ENCODE assay signal across 2 cellular contexts in genomic region chr4:83194588-83194987, GRCh38.
TF ChIP-seq lines count a peak whose summit lies in the region.
"Not testable (repeated sequence)": the region's sequence is repeated elsewhere in the genome, so short reads cannot be mapped to it uniquely, and the experiment has no call there.

No MANE protein-coding gene starts in this region.

TF ChIP-seq in K562, 482 proteins besides CTCF, POLR2A, EP300 and RAD21:
- TF ChIP-seq TCF3 (CRISPR knock-in tag; IDR thresholded peaks at IDR 0.05) (peak; percentile 62), CBFA2T2 (conservative IDR thresholded peaks at IDR 0.05) (peak; percentile 25; the same call in 1 of the 2 replicates), CBFA2T3 (IDR thresholded peaks at IDR 0.05) (peak; percentile 45; the same call in 1 of the 2 replicates), NR2C1 (tag; IDR thresholded peaks at IDR 0.05) (peak; percentile 41; the same call in 1 of the 2 replicates), TAL1 (IDR thresholded peaks at IDR 0.05) (peak; percentile 62), TEAD4 (IDR thresholded peaks at IDR 0.05; ENCODE audit: low read length) (peak; percentile 21; the same call in 1 of the 2 replicates), ARID1B (IDR thresholded peaks at IDR 0.05) (0 out of 2 replicates have a peak, but pooled peaks have one; percentile 24)
- not testable (repeated sequence) for TF ChIP-seq NR2C1 (IDR thresholded peaks at IDR 0.05); TEAD4 (CRISPR knock-in tag; IDR thresholded peaks at IDR 0.05; ENCODE audit: borderline replicate concordance)

TF ChIP-seq in endothelial cell of umbilical vein, 7 proteins besides CTCF, POLR2A, EP300 and RAD21:
- TF ChIP-seq GATA2 (IDR thresholded peaks at IDR 0.05; ENCODE audit: insufficient read depth, insufficient read length, low read depth, low read length) (peak; percentile 44), FOS (IDR thresholded peaks at IDR 0.05; ENCODE audit: borderline replicate concordance, insufficient read depth, low read length) (peak; percentile 26)
